1 cellular context compared by ENCODE assay signal in the genomic region with DNA sequence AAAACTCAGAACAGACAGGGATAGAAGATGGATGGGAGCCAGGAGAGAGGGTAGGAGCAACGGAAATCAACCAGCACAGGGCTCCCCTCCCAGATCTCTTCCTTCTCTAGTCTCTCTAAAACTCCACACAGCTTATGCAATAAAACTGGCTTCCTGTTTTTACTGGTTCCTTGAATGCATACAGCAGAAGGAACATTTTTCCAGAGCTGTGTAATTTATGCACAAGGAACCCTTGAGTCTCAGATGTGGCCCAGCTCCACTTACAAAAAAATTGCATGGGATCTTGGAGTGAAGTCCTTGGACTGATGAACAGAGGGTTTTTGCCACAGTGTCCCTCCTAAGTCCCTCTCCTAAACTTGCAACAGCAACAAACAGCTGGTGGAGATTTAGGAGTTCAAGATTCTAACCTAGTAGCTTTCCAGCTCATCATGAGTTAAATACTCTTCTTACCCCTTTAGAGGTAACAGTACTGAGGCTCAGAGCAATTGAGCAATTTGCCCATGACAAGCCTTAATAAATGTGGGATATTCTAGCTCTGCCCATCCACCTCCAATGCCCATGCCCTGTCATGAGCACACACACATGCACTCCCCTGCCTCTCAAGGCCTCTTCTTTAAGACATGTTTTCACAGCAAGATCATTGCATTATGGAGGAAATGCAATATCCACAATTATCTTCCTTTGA.
TF ChIP-seq lines count a peak whose summit lies in the region.

No MANE protein-coding gene starts in this region.

TF ChIP-seq in GM23338, 12 proteins besides CTCF, POLR2A, EP300 and RAD21:
- no peak for TF ChIP-seq ZNF462 (CRISPR knock-in tag; IDR thresholded peaks at IDR 0.05)
- TF ChIP-seq ZNF331 (CRISPR knock-in tag; IDR thresholded peaks at IDR 0.05; ENCODE audit: low read depth), result no peak
- no peak for TF ChIP-seq REST (IDR thresholded peaks at IDR 0.05; ENCODE audit: unreplicated experiment)
- no peak for TF ChIP-seq POLR2AphosphoS5 (IDR thresholded peaks at IDR 0.05; ENCODE audit: low read depth)
- TF ChIP-seq STAT1 (IDR thresholded peaks at IDR 0.05; ENCODE audit: unreplicated experiment), result no peak
- TF ChIP-seq JUNB (IDR thresholded peaks at IDR 0.05; ENCODE audit: unreplicated experiment), result no peak
- no peak for TF ChIP-seq ZNF114 (CRISPR knock-in tag; IDR thresholded peaks at IDR 0.05)
- no peak for TF ChIP-seq EZH2phosphoT487 (IDR thresholded peaks at IDR 0.05; ENCODE audit: unreplicated experiment)
- no peak for TF ChIP-seq ETS1 (IDR thresholded peaks at IDR 0.05)
- no peak for TF ChIP-seq NANOG (IDR thresholded peaks at IDR 0.05; ENCODE audit: borderline replicate concordance)
- TF ChIP-seq EZH2 (IDR thresholded peaks at IDR 0.05; ENCODE audit: low read depth, unreplicated experiment), result no peak
- TF ChIP-seq CREB1 (CRISPR knock-in tag; IDR thresholded peaks at IDR 0.05; ENCODE audit: low read depth), result no peak
